ENCODE assay signal across 28 cellular contexts in the genomic region with DNA sequence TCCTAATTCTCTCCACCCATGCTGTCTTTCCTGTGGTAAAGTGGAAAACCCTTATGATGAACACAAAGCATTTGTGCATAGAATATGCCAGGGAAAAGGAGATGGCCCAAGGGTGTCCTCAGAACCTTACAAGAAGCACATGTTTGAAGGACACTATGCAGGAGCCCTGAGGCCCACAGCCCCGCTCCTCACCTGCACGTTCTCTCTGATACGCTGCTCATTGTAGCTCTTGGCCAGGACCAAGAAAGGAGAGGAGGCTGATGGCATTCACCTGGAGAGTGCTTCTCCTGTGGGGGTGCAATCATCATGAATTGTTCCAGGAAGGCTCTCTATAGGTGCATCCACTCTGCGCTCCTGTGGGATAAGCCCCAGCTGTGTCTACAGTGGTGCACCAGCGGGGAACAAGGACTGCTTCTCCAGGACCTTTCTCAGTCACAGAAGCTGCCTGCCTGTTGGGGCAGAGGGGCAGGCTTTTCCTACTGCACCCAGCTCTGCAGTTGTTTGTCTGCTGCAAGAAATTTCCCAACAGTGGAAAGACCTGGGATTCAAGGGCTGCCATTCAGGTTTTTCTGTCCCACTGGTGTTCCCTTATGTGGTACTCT. TPM values are rescaled to one million over a fixed set of nuclear protein-coding genes. Genes with fewer than 3 reads are reported as not detected.
"Had no signal": no experiment of that assay in that cellular context is flagged by ENCODE, and none has a peak within 500 bp of the region (broad histone marks: within the 10 kb centered on the region; RNA-seq: fewer than 3 reads in every experiment).

No MANE protein-coding gene starts in this region.

- H3K9me3 Mint-ChIP-seq: activated CD4-positive, alpha-beta memory T cell treated with anti-CD3 and anti-CD28 coated beads, Interleukin-2, amount 10 ng/mL, durations not matched to agents 7 days and 5 days; activated naive CD4-positive, alpha-beta T cell treated with anti-CD3 and anti-CD28 coated beads for 36 hours; activated T-helper 17 cell treated with anti-CD3 and anti-CD28 coated beads, Interleukin-2, amount 50 U/mL, for 72 hours had no signal

- H3K4me3 ChIP-seq: adrenal gland, breast epithelium, SJSA1 had no signal

- H3K27me3 ChIP-seq: adrenal gland, breast epithelium, SJSA1 had no signal

- H3K27me3 Mint-ChIP-seq: activated CD4-positive, alpha-beta T cell treated with anti-CD3 and anti-CD28 coated beads for 36 hours had no signal

- H3K4me3 Mint-ChIP-seq: activated CD4-positive, alpha-beta memory T cell treated with anti-CD3 and anti-CD28 coated beads, Interleukin-2, amount 10 ng/mL, durations not matched to agents 7 days and 5 days; activated CD4-positive, alpha-beta T cell treated with anti-CD3 and anti-CD28 coated beads for 36 hours; activated naive CD4-positive, alpha-beta T cell treated with anti-CD3 and anti-CD28 coated beads for 36 hours; activated naive CD8-positive, alpha-beta T cell; activated T-helper 17 cell treated with anti-CD3 and anti-CD28 coated beads, Interleukin-2, amount 50 U/mL, for 72 hours had no signal

- ATAC-seq: activated CD4-positive, alpha-beta T cell treated with anti-CD3 and anti-CD28 coated beads for 36 hours; activated T-helper 17 cell treated with anti-CD3 and anti-CD28 coated beads, Interleukin-2, amount 50 U/mL, for 72 hours; PC-3 had no signal

- H3K36me3 Mint-ChIP-seq: activated naive CD8-positive, alpha-beta T cell had no signal

- DNase-seq: activated CD4-positive, alpha-beta memory T cell treated with anti-CD3 and anti-CD28 coated beads, Interleukin-2, amount 10 ng/mL, durations not matched to agents 7 days and 5 days; activated CD4-positive, alpha-beta T cell treated with anti-CD3 and anti-CD28 coated beads for 36 hours; activated CD4-positive, alpha-beta T cell treated with anti-CD3 and anti-CD28 coated beads, Interleukin-2, amount 50 U/mL, for 1 hour; activated gamma-delta T cell; activated naive CD4-positive, alpha-beta T cell treated with anti-CD3 and anti-CD28 coated beads for 36 hours; activated T-cell treated with anti-CD3 and anti-CD28 coated beads for 4 hours; activated T-cell treated with anti-CD3 and anti-CD28 coated beads, Interleukin-2, amount 50 U/mL, for 48 hours; adrenal gland; anterior cingulate cortex; MM.1S; NCI-H1105; NCI-H1436; NCI-H187 treated with DMSO at 0.1 percent for 48 hours; NCI-H2081 treated with DMSO at 0.1 percent for 48 hours; NCI-H446; NCI-H524; PC-3; SHP77; SW 1271; T-helper 2 cell; T1000; WERI-Rb-1 had no signal

- H3K27ac ChIP-seq: adrenal gland, breast epithelium, SJSA1, WERI-Rb-1 had no signal

- H3K4me1 ChIP-seq: adrenal gland, breast epithelium had no signal

- H3K9me3 ChIP-seq: adrenal gland, breast epithelium, SJSA1 had no signal

- H3K4me1 Mint-ChIP-seq: activated CD4-positive, alpha-beta memory T cell treated with anti-CD3 and anti-CD28 coated beads, Interleukin-2, amount 10 ng/mL, durations not matched to agents 7 days and 5 days; activated CD4-positive, alpha-beta T cell treated with anti-CD3 and anti-CD28 coated beads for 36 hours; activated T-helper 17 cell treated with anti-CD3 and anti-CD28 coated beads, Interleukin-2, amount 50 U/mL, for 72 hours had no signal

- H3K36me3 ChIP-seq: adrenal gland, breast epithelium, SJSA1, WERI-Rb-1 had no signal

- FAIRE-seq: RCC 7860 had no signal

- H3K27ac Mint-ChIP-seq: activated CD4-positive, alpha-beta memory T cell treated with anti-CD3 and anti-CD28 coated beads, Interleukin-2, amount 10 ng/mL, durations not matched to agents 7 days and 5 days; activated CD4-positive, alpha-beta T cell treated with anti-CD3 and anti-CD28 coated beads for 36 hours; activated naive CD4-positive, alpha-beta T cell treated with anti-CD3 and anti-CD28 coated beads for 36 hours; activated naive CD8-positive, alpha-beta T cell; activated T-helper 17 cell treated with anti-CD3 and anti-CD28 coated beads, Interleukin-2, amount 50 U/mL, for 72 hours had no signal

RNA-seq across cellular contexts. Expression of gene AKR1C2, which starts 19.9 kb away (rescaled TPM):
- total RNA-seq: activated CD4-positive, alpha-beta memory T cell treated with anti-CD3 and anti-CD28 coated beads, Interleukin-2, amount 10 ng/mL, durations not matched to agents 7 days and 5 days; activated CD4-positive, alpha-beta T cell treated with anti-CD3 and anti-CD28 coated beads for 36 hours; activated CD8-positive, alpha-beta memory T cell treated with anti-CD3 and anti-CD28 coated beads for 36 hours; activated T-helper 17 cell treated with anti-CD3 and anti-CD28 coated beads, Interleukin-2, amount 50 U/mL, for 72 hours had no signal
